In the genomic region with DNA sequence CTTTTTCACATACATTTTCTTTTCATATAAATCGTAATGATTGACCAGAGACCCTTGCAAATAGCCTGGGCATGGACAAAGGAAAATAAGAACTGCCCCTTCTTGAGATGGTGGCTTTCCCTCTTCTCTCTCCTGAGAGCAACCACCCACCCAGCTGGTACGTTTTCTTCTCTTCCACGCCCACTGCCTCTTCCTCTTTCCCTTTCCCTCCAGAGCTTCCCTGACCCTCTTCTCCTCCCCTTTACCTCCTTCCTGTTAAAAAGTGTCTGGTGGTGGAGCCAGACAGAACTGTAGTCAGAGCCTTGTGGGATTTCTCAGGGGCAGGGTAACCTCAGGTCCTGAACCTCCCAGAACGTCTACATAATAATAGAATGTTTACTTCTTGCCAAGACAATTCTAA, we compare ENCODE assay signal across 20 cellular contexts. TPM values are rescaled to one million over a fixed set of nuclear protein-coding genes. Genes with fewer than 3 reads are reported as not detected.
"Had no signal": no experiment of that assay in that cellular context is flagged by ENCODE, and none has a peak within 500 bp of the region (broad histone marks: within the 10 kb centered on the region; RNA-seq: fewer than 3 reads in every experiment).

No MANE protein-coding gene starts in this region.

- H3K36me3 Mint-ChIP-seq: activated naive CD4-positive, alpha-beta T cell treated with anti-CD3 and anti-CD28 coated beads, Interleukin-2, amount 50 U/mL, for 72 hours; naive B cell; stimulated activated naive B cell treated with anti-CD40 and anti-IgM and Interleukin-4, amounts not matched to agents 10 μg/mL and 1 μg/mL and 100 μg/mL, for 72 hours had no signal

- ATAC-seq: activated naive CD4-positive, alpha-beta T cell treated with anti-CD3 and anti-CD28 coated beads, Interleukin-2, amount 50 U/mL, for 72 hours; esophagus mucosa; gastroesophageal sphincter; mucosa of descending colon; stimulated activated naive B cell treated with anti-CD40 and anti-IgM and Interleukin-4, amounts not matched to agents 10 μg/mL and 1 μg/mL and 100 μg/mL, for 72 hours had no signal

- H3K4me3 Mint-ChIP-seq: naive B cell; stimulated activated naive B cell treated with anti-CD40 and anti-IgM and Interleukin-4, amounts not matched to agents 10 μg/mL and 1 μg/mL and 100 μg/mL, for 72 hours; T-helper 1 cell treated with Interleukin-12 subunit alpha and Interleukin-12 subunit beta and Interleukin-4 antibody, amounts not matched to agents 30 μg/mL and 1 μg/mL, for 36 hours had no signal

- H3K4me1 ChIP-seq: adrenal gland had no signal

- H3K9me3 Mint-ChIP-seq: activated naive CD4-positive, alpha-beta T cell treated with anti-CD3 and anti-CD28 coated beads, Interleukin-2, amount 50 U/mL, for 72 hours; T-helper 1 cell treated with Interleukin-12 subunit alpha and Interleukin-12 subunit beta and Interleukin-4 antibody, amounts not matched to agents 30 μg/mL and 1 μg/mL, for 36 hours had no signal

- H3K27ac Mint-ChIP-seq: activated naive CD4-positive, alpha-beta T cell treated with anti-CD3 and anti-CD28 coated beads, Interleukin-2, amount 50 U/mL, for 72 hours; naive B cell; stimulated activated naive B cell treated with anti-CD40 and anti-IgM and Interleukin-4, amounts not matched to agents 10 μg/mL and 1 μg/mL and 100 μg/mL, for 72 hours; T-helper 1 cell treated with Interleukin-12 subunit alpha and Interleukin-12 subunit beta and Interleukin-4 antibody, amounts not matched to agents 30 μg/mL and 1 μg/mL, for 36 hours had no signal

- H3K9me3 ChIP-seq: adrenal gland, gastroesophageal sphincter, heart right ventricle, mucosa of descending colon, spleen, thoracic aorta had no signal

- H3K4me1 Mint-ChIP-seq: naive B cell had no signal

- DNase-seq: activated CD4-positive, alpha-beta T cell treated with anti-CD3 and anti-CD28 coated beads, Interleukin-2, amount 50 U/mL, for 48 hours; activated gamma-delta T cell; adrenal gland; effector CD8-positive, alpha-beta T cell; heart right ventricle; mesenchymal stem cell; mucosa of descending colon; naive B cell; nucleus accumbens; posterior cingulate gyrus; spleen; stimulated activated naive B cell treated with anti-CD40 and anti-IgM and Interleukin-4, amounts not matched to agents 10 μg/mL and 1 μg/mL and 100 μg/mL, for 72 hours; WERI-Rb-1 had no signal

- H3K27me3 ChIP-seq: adrenal gland, gastroesophageal sphincter, heart right ventricle, spleen had no signal

- H3K4me3 ChIP-seq: adrenal gland, gastroesophageal sphincter, heart right ventricle, mucosa of descending colon, spleen, thoracic aorta had no signal

- H3K36me3 ChIP-seq: adrenal gland, gastroesophageal sphincter, heart right ventricle, spleen, thoracic aorta, WERI-Rb-1 had no signal

- H3K27ac ChIP-seq: adrenal gland, gastroesophageal sphincter, WERI-Rb-1 had no signal

RNA-seq across cellular contexts. Expression of a gene that starts 23.2 kb away (rescaled TPM):
- total RNA-seq: activated naive CD4-positive, alpha-beta T cell treated with anti-CD3 and anti-CD28 coated beads, Interleukin-2, amount 50 U/mL, for 72 hours; cerebellum; renal cortical epithelial cell had no signal
